In genomic region chr7:26112341-26112740, GRCh38 we compare ENCODE assay signal across 1 cellular context.
A peak's percentile ranks its signal among the peaks of the same experiment; 100 is the strongest.
TF ChIP-seq lines count a peak whose summit lies in the region.

No MANE protein-coding gene starts in this region.

TF ChIP-seq in K562, 482 proteins besides CTCF, POLR2A, EP300 and RAD21:
- TF ChIP-seq ZBTB33 (CRISPR knock-in tag; IDR thresholded peaks at IDR 0.05) (no peak), ZNF431 (CRISPR knock-in tag; IDR thresholded peaks at IDR 0.05) (no peak), RNF2 (IDR thresholded peaks at IDR 0.05) (peak; percentile 12; the same call in 1 of the 2 replicates), CBX8 (IDR thresholded peaks at IDR 0.05; ENCODE audit: borderline replicate concordance, extremely low read depth, low read depth, low read length, poor library complexity, severe bottlenecking) (peak; percentile 98)
TF ChIP-seq in K562: peak in this region for 2.
